In genomic region chr4:54063737-54064316, GRCh38 we compare ENCODE assay signal across 8 cellular contexts. TPM values are rescaled to one million over a fixed set of nuclear protein-coding genes. Genes with fewer than 3 reads are reported as not detected.
DNase-seq lines count a peak whose midpoint lies in the region; ATAC-seq lines count a peak whose summit lies in the region.

No MANE protein-coding gene starts in this region.

- H3K9me3 ChIP-seq in SJCRH30 (replicated peaks): no peaks in the 10 kb centered on the region

- ATAC-seq in HG03025 (IDR thresholded peaks at IDR 0.05; ENCODE audit: low FRiP score, unreplicated experiment): peak; percentile 35

- H3K4me1 ChIP-seq in SJCRH30: peaks cover 17% of the 10 kb centered on the region

- no peaks in the 10 kb centered on the region for H3K27me3 ChIP-seq in SJCRH30

- peak overlapping the region; percentile 77 for H3K27ac ChIP-seq in SJCRH30
- peak overlapping the region; percentile 74 for H3K27ac ChIP-seq in angular gyrus (ENCODE audit: low read depth, low read length)

- no peaks in the 10 kb centered on the region for H3K36me3 ChIP-seq in SJCRH30

- peak; percentile 2 to 4 for DNase-seq in stimulated activated CD4-positive, alpha-beta T cell treated with anti-CD3 and anti-CD28 coated beads, Interleukin-12 subunit alpha, Interleukin-12 subunit beta, amount 100 ng/mL, for 24 hours (ENCODE audit: low read depth in 2 of 2)
- DNase-seq in stimulated activated CD4-positive, alpha-beta T cell treated with anti-CD3 and anti-CD28 coated beads, Interleukin-12 subunit alpha, Interleukin-12 subunit beta, amount 100 ng/mL, for 4 hours: no peak
- DNase-seq in SJCRH30: peak; percentile 35 to 57
- peak in 32 of 51 donors; percentile 5 to 72 (median 36) for DNase-seq in hypothalamus (lab: John Stamatoyannopoulos, UW)
- DNase-seq in skeletal muscle cell (ENCODE audit: low read depth): no peak
- no peak for DNase-seq in NCI-H1105 treated with DMSO at 0.1 percent for 48 hours (lab: John Stamatoyannopoulos, UW)

- H3K4me3 ChIP-seq in SJCRH30 (peak overlapping the region; percentile 93), skeletal muscle cell (ENCODE audit: low read depth, low read length) (peak overlapping the region; percentile 97)

RNA-seq across cellular contexts. Expression of gene CHIC2, which starts 0.6 kb away (rescaled TPM):
- total RNA-seq in SJCRH30 (2014; rRNA removed; shearing (Covaris generic)): 35.3 and 39.1 TPM in 2 replicates

RNA-seq across cellular contexts. Expression of gene GSX2, which starts 36.1 kb away (rescaled TPM):
- 0.34 TPM in 1 of 2 replicates, not detected in the other for total RNA-seq in SJCRH30 (2014; rRNA removed; shearing (Covaris generic))

Comparison
In these comparisons a context has a peak if more than half of its experiments do, and no peak if none do; other contexts are left out.
1. DNase-seq: peak in stimulated activated CD4-positive, alpha-beta T cell treated with anti-CD3 and anti-CD28 coated beads, Interleukin-12 subunit alpha, Interleukin-12 subunit beta, amount 100 ng/mL, for 24 hours (2 of 2), SJCRH30 (2 of 2) and hypothalamus (32 of 51); none in stimulated activated CD4-positive, alpha-beta T cell treated with anti-CD3 and anti-CD28 coated beads, Interleukin-12 subunit alpha, Interleukin-12 subunit beta, amount 100 ng/mL, for 4 hours (single experiment), skeletal muscle cell (single experiment) and NCI-H1105 treated with DMSO at 0.1 percent for 48 hours (single experiment).